In the genomic region with DNA sequence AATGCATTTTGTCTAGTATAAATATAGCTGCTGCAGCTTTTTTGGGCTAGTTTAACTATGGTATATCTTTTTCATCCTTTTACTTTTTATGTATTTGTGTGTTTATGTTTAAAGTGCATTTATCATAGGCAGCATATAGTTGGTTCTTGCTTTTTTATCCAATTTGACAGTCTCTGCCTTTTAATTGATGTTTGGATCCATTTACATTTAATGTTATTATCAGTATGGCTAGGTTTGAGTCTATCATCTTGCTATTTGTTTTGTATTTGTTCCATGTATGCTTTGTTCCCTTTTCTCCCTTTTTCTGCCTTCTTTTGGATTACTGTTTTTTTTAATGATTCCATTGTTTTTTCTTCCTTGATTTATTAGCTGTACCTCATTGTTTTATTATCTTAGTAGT, we compare ENCODE assay signal across 10 cellular contexts.
"Had no signal": no experiment of that assay in that cellular context is flagged by ENCODE, and none has a peak within 500 bp of the region (broad histone marks: within the 10 kb centered on the region; RNA-seq: fewer than 3 reads in every experiment).

No MANE protein-coding gene starts in this region.

- H3K4me3 ChIP-seq: GM23338 had no signal

- H3K9ac ChIP-seq: KMS-11 had no signal

- H2AFZ ChIP-seq: GM23338 had no signal

- H3K4me2 ChIP-seq: GM23338, KMS-11 had no signal

- DNase-seq: H9, IMR-90, Karpas-422, KBM-7 had no signal

- FAIRE-seq: H1, H54, HTR-8/SVneo had no signal

- H3K27ac ChIP-seq: KMS-11 had no signal

- ATAC-seq: GM23338, HCT116 had no signal
